Comparison of ENCODE assay signal across 15 cellular contexts in genomic region chr3:169618894-169619792, GRCh38. TPM values are rescaled to one million over a fixed set of nuclear protein-coding genes. Genes with fewer than 3 reads are reported as not detected.
DNase-seq lines count a peak whose midpoint lies in the region; ATAC-seq and TF ChIP-seq lines count a peak whose summit lies in the region.
"Had no signal": no experiment of that assay in that cellular context is flagged by ENCODE, and none has a peak within 500 bp of the region (broad histone marks: within the 10 kb centered on the region; RNA-seq: fewer than 3 reads in every experiment).

No MANE protein-coding gene starts in this region.

- H3K27me3 ChIP-seq in heart left ventricle (peaks cover 0 to 4% (median 0%) of the 10 kb centered on the region in 9 donors), right atrium auricular region (no peaks in the 10 kb centered on the region), WERI-Rb-1 (ENCODE audit: insufficient read depth, low read depth, severe bottlenecking) (no peaks in the 10 kb centered on the region), uterus (no peaks in the 10 kb centered on the region)
- H3K27me3 ChIP-seq: left lung had no signal

- H3K4me3 ChIP-seq in heart left ventricle (no peak overlapping the region), right atrium auricular region (no peak overlapping the region), WERI-Rb-1 (ENCODE audit: low read depth, low read length) (no peak overlapping the region), uterus (no peak overlapping the region)
- H3K4me3 ChIP-seq: left lung had no signal

- H3K4me1 ChIP-seq in heart left ventricle: peaks cover 0 to 14% (median 2%) of the 10 kb centered on the region in 12 donors
- peaks cover 0 to 4% of the 10 kb centered on the region in 2 donors for H3K4me1 ChIP-seq in right atrium auricular region
- no peaks in the 10 kb centered on the region for H3K4me1 ChIP-seq in uterus
- H3K4me1 ChIP-seq: left lung had no signal

- no peak for ATAC-seq in heart left ventricle
- ATAC-seq: left lung; naive thymus-derived CD8-positive, alpha-beta T cell had no signal

- H3K36me3 ChIP-seq in heart left ventricle (no peaks in the 10 kb centered on the region), right atrium auricular region (no peaks in the 10 kb centered on the region), WERI-Rb-1 (no peaks in the 10 kb centered on the region), uterus (no peaks in the 10 kb centered on the region)
- H3K36me3 ChIP-seq: left lung had no signal

- TF ChIP-seq POLR2A in heart left ventricle (IDR thresholded peaks at IDR 0.05) (no peak), uterus (IDR thresholded peaks at IDR 0.05) (no peak)

- intact Hi-C loops in heart left ventricle (cut with DNase I) (loop anchor here in 1 of 10 donors (2.0 kb wide), 1 partner anchor 40 kb away; no protein-coding TSS in a partner anchor), uterus (cut with DNase I; ENCODE audit: low total_unique reads) (no loop called here)

- H3K27ac ChIP-seq in heart left ventricle (peak overlapping the region in 10 of 12 donors; percentile 10 to 60 (median 26)), right atrium auricular region (no peak overlapping the region), WERI-Rb-1 (no peak overlapping the region), uterus (peak overlapping the region; percentile 37 to 62)
- H3K27ac ChIP-seq: left lung had no signal

- DNase-seq in heart left ventricle (no peak), right atrium auricular region (ENCODE audit: low spot score) (no peak), WERI-Rb-1 (peak; percentile 62), left kidney (ENCODE audit: low read depth, low spot score) (peak; percentile 94), uterus (no peak), Kasumi-1 (lab: John Stamatoyannopoulos, UW) (no peak), islet precursor cell (no peak), HCEC 1CT (no peak)
- DNase-seq: activated naive CD4-positive, alpha-beta T cell treated with anti-CD3 and anti-CD28 coated beads, Interleukin-2, amount 50 U/mL, for 16 hours; CD4-positive, alpha-beta T cell; head of caudate nucleus; left lung; naive thymus-derived CD8-positive, alpha-beta T cell; SK-N-SH had no signal

- WGBS in heart left ventricle, 4 donors: 71 to 81% (median 79%) methylated on average over 14 of the region's 14 CpGs

- no peaks in the 10 kb centered on the region for H3K9me3 ChIP-seq in heart left ventricle
- H3K9me3 ChIP-seq in right atrium auricular region: no peaks in the 10 kb centered on the region
- no peaks in the 10 kb centered on the region for H3K9me3 ChIP-seq in WERI-Rb-1 (ENCODE audit: severe bottlenecking)
- H3K9me3 ChIP-seq in uterus: no peaks in the 10 kb centered on the region
- H3K9me3 ChIP-seq: left lung, SK-N-SH had no signal

- TF ChIP-seq CTCF in heart left ventricle (IDR thresholded peaks at IDR 0.05): no peak
- TF ChIP-seq CTCF in right atrium auricular region (IDR thresholded peaks at IDR 0.05): no peak
- no peak for TF ChIP-seq CTCF in WERI-Rb-1 (IDR thresholded peaks at IDR 0.05; ENCODE audit: low read depth, low read length)
- TF ChIP-seq CTCF in uterus (IDR thresholded peaks at IDR 0.05): no peak

RNA-seq across cellular contexts. Expression of gene MECOM, which starts 44.4 kb away (rescaled TPM):
- total RNA-seq in heart left ventricle (10 to 100 TPM; 11.2 to 22.4 (median 17.1) TPM), right atrium auricular region (10 to 100 TPM; 11.1 to 17.6 TPM), uterus (10 to 100 TPM; 12.8 to 76.9 (median 35.1) TPM)
- polyA plus RNA-seq in heart left ventricle: 1 to 10 TPM; 5.8 to 9.2 TPM
- total RNA-seq: CD4-positive, alpha-beta T cell; naive thymus-derived CD8-positive, alpha-beta T cell had no signal
- polyA plus RNA-seq: IgD-negative memory B cell; naive thymus-derived CD8-positive, alpha-beta T cell had no signal

Comparison
In these comparisons a context has a peak if more than half of its experiments do, and no peak if none do; other contexts are left out.
1. H3K27ac ChIP-seq: peak in heart left ventricle (10 of 12) and uterus (2 of 2); none in right atrium auricular region (0 of 2) and WERI-Rb-1 (single experiment).
2. DNase-seq: peak in WERI-Rb-1 (single experiment) and left kidney (single experiment); none in heart left ventricle (0 of 5), right atrium auricular region (single experiment), uterus (0 of 2), Kasumi-1 (0 of 2), islet precursor cell (single experiment) and HCEC 1CT (single experiment).